Comparison of ENCODE assay signal across 10 cellular contexts in the genomic region with DNA sequence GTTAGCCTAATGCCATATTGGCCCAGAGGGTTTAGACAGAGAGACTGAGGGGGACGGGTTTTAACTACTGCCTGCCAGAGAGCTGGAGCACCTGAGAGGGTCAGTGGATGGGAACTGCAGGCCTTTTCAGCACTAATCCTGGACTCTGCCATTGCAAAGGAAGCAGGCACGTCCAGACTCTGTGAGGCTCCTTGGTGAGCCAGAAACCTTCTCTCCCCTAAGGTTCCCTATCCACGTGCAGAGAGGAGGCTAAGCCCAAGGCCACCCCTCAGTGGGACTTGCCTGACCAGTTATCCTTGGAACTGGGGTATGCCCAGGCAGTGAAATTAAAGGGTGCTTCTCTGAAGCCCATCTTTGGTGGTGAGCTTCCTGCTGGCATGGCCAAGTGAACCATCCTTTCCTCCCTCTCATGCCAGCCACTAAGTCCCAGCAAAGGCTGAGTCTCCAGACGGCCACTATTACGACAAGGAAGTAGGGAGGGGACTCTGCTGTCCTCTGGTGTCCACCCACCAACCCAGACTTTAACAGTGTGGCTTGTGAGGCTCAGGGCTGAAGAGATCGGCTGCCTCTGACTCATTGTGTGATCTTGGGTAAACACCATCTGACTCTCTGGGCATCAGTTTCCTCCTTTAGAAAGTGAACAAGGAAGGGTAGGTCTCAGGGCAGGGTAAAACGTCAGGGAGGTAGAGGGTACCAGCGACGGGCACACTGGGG. TPM values are rescaled to one million over a fixed set of nuclear protein-coding genes. Genes with fewer than 3 reads are reported as not detected.
DNase-seq lines count a peak whose midpoint lies in the region; ATAC-seq and TF ChIP-seq lines count a peak whose summit lies in the region.
"Had no signal": no experiment of that assay in that cellular context is flagged by ENCODE, and none has a peak within 500 bp of the region (broad histone marks: within the 10 kb centered on the region; RNA-seq: fewer than 3 reads in every experiment).

No MANE protein-coding gene starts in this region.

- H3K4me1 ChIP-seq in PC-9 (replicated peaks; ENCODE audit: insufficient read depth) (peaks cover 41% of the 10 kb centered on the region), gastrocnemius medialis (peaks cover 14 to 32% of the 10 kb centered on the region in 2 donors)

- peaks cover 84% of the 10 kb centered on the region for H3K27me3 Mint-ChIP-seq in WTC11 (ENCODE audit: low read depth)

- peak overlapping the region; percentile 99 for H3K4me2 ChIP-seq in PC-9

- no peak overlapping the region for H3K4me3 ChIP-seq in PC-9
- no peak overlapping the region for H3K4me3 ChIP-seq in gastrocnemius medialis

- no peaks in the 10 kb centered on the region for H4K20me1 ChIP-seq in PC-9 (ENCODE audit: insufficient read depth)

- ATAC-seq in gastrocnemius medialis (peak; percentile 21 to 46), WTC11 (no peak), GM18511 (IDR thresholded peaks at IDR 0.05; ENCODE audit: unreplicated experiment) (no peak), HG03354 (IDR thresholded peaks at IDR 0.05; ENCODE audit: poor library complexity, severe bottlenecking, unreplicated experiment) (no peak)

- TF ChIP-seq CTCF in PC-9 (conservative IDR thresholded peaks at IDR 0.05) (peak; percentile 73), gastrocnemius medialis (IDR thresholded peaks at IDR 0.05 in 4 of 5, conservative IDR thresholded peaks at IDR 0.05 in 1 of 5) (peak in 1 of 5 experiments; percentile 32), WTC11 (IDR thresholded peaks at IDR 0.05) (no peak)

- POLR2A ChIA-PET in PC-9 (lab: Charles Lee; ENCODE audit: unreplicated experiment) (interaction anchor here (0.5 to 0.6 kb wide), 2 partner anchors 9 to 616 kb away, joined by 3 to 4 read pairs; no protein-coding TSS in a partner anchor), WTC11 (lab: Charles Lee) (interaction anchor here (0.9 kb wide), 1 partner anchor 11 kb away, joined by 3 read pairs; no protein-coding TSS in a partner anchor)

- H3K9me3 ChIP-seq in PC-9 (ENCODE audit: insufficient read depth, low read depth) (no peaks in the 10 kb centered on the region), gastrocnemius medialis (no peaks in the 10 kb centered on the region)
- H3K9me3 ChIP-seq: neutrophil had no signal

- no peaks in the 10 kb centered on the region for H3K27me3 ChIP-seq in PC-9 (ENCODE audit: insufficient read depth, low read depth)
- peaks cover 0 to 6% (median 0%) of the 10 kb centered on the region in 3 donors for H3K27me3 ChIP-seq in gastrocnemius medialis

- H3K4me3 Mint-ChIP-seq in WTC11 = no peak overlapping the region
- H3K4me3 Mint-ChIP-seq: T-helper 2 cell treated with Interferon-gamma antibody and Interleukin-4, amounts not matched to agents 5 μg/mL and 100 μg/mL, for 36 hours had no signal

- H3K79me2 ChIP-seq in PC-9 (ENCODE audit: low read depth) = peaks cover 42% of the 10 kb centered on the region

- in situ Hi-C loops in gastrocnemius medialis (cut with MboI; ENCODE audit: low sequenced_read_pairs in 4 of 4) = no loop called here

- TF ChIP-seq POLR2A in gastrocnemius medialis (IDR thresholded peaks at IDR 0.05) = peak; percentile 27 to 41

- TSS peak; percentile 13 for BruUV-seq in PC-9 (replicated peaks; lab: Mats Ljungman, UMichigan)

- no peaks in the 10 kb centered on the region for H3K9me2 ChIP-seq in PC-9 (ENCODE audit: insufficient read depth)

- no peaks in the 10 kb centered on the region for H3K36me3 Mint-ChIP-seq in WTC11

- no peak overlapping the region for H3K27ac Mint-ChIP-seq in WTC11
- H3K27ac Mint-ChIP-seq: T-helper 2 cell treated with Interferon-gamma antibody and Interleukin-4, amounts not matched to agents 5 μg/mL and 100 μg/mL, for 36 hours had no signal

- H2AFZ ChIP-seq in PC-9 = peak overlapping the region; percentile 13; the same call in 1 of the 2 replicates

- no peaks in the 10 kb centered on the region for H3K9me3 Mint-ChIP-seq in WTC11
- H3K9me3 Mint-ChIP-seq: T-helper 2 cell treated with Interferon-gamma antibody and Interleukin-4, amounts not matched to agents 5 μg/mL and 100 μg/mL, for 36 hours had no signal

- CTCF ChIA-PET in PC-9 (lab: Charles Lee) = interaction anchor here (0.5 to 1.3 kb wide), 7 partner anchors 8 to 1215 kb away, joined by 3 to 5 read pairs (median 3); no protein-coding TSS in a partner anchor
- CTCF ChIA-PET in WTC11 (lab: Charles Lee) = interaction anchor here (0.8 to 2.0 kb wide), 4 partner anchors 12 to 350 kb away, joined by 3 to 12 read pairs (median 3); no protein-coding TSS in a partner anchor

- peaks cover 27% of the 10 kb centered on the region for H3F3A ChIP-seq in PC-9 (ENCODE audit: insufficient read depth, low read depth)

- H3K36me3 ChIP-seq in PC-9 (ENCODE audit: low read depth) (no peaks in the 10 kb centered on the region), gastrocnemius medialis (no peaks in the 10 kb centered on the region)
- H3K36me3 ChIP-seq: neutrophil had no signal

- peak; percentile 77 for DNase-seq in ELR (ENCODE audit: low read depth)
- DNase-seq in PC-9 = peak; percentile 88 to 98
- DNase-seq in fibroblast of peridontal ligament (ENCODE audit: extremely low read depth) = peak; percentile 75
- peak in 1 of 2 donors; percentile 59 for DNase-seq in gastrocnemius medialis
- no peak for DNase-seq in WTC11 (ENCODE audit: low spot score)
- no peak for DNase-seq in activated naive CD4-positive, alpha-beta T cell treated with anti-CD3 and anti-CD28 coated beads, Interleukin-2, amount 50 U/mL, for 16 hours

- peaks cover 15% of the 10 kb centered on the region for H3K4me1 Mint-ChIP-seq in WTC11

- intact Hi-C loops in PC-9 (cut with micrococcal nuclease; ENCODE audit: unreplicated experiment) (loop anchor here (1.0 to 5.0 kb wide), 2 partner anchors 8 to 186 kb away; no protein-coding TSS in a partner anchor), gastrocnemius medialis (cut with DNase I; ENCODE audit: low total_unique reads) (no loop called here)

- peak overlapping the region; percentile 66 for H3K27ac ChIP-seq in PC-9
- H3K27ac ChIP-seq in gastrocnemius medialis = peak overlapping the region; percentile 73 to 89 (median 82)
- H3K27ac ChIP-seq: neutrophil had no signal

TF ChIP-seq in WTC11, 78 proteins besides CTCF, POLR2A, EP300 and RAD21:
- TF ChIP-seq ZNF263 (CRISPR knock-in tag; IDR thresholded peaks at IDR 0.05; ENCODE audit: low read depth) (no peak), SMAD4 (CRISPR knock-in tag; IDR thresholded peaks at IDR 0.05) (no peak), NFE2L1 (CRISPR knock-in tag; IDR thresholded peaks at IDR 0.05) (no peak), ELF4 (CRISPR knock-in tag; IDR thresholded peaks at IDR 0.05; ENCODE audit: low read depth) (no peak), EMX1 (CRISPR knock-in tag; IDR thresholded peaks at IDR 0.05) (no peak), ZNF423 (CRISPR knock-in tag; IDR thresholded peaks at IDR 0.05) (no peak), FOXK1 (CRISPR knock-in tag; IDR thresholded peaks at IDR 0.05) (no peak), CREB1 (CRISPR knock-in tag; IDR thresholded peaks at IDR 0.05) (no peak), ZNF671 (CRISPR knock-in tag; IDR thresholded peaks at IDR 0.05) (no peak), ZNF138 (CRISPR knock-in tag; conservative IDR thresholded peaks at IDR 0.05) (no peak), OVOL2 (CRISPR knock-in tag; IDR thresholded peaks at IDR 0.05; ENCODE audit: borderline replicate concordance) (no peak), ATF1 (CRISPR knock-in tag; IDR thresholded peaks at IDR 0.05) (no peak), TEAD1 (CRISPR knock-in tag; IDR thresholded peaks at IDR 0.05) (no peak), PRRX2 (CRISPR knock-in tag; IDR thresholded peaks at IDR 0.05) (no peak), JAZF1 (CRISPR knock-in tag; IDR thresholded peaks at IDR 0.05) (no peak)
- TF ChIP-seq, protein P1, sequence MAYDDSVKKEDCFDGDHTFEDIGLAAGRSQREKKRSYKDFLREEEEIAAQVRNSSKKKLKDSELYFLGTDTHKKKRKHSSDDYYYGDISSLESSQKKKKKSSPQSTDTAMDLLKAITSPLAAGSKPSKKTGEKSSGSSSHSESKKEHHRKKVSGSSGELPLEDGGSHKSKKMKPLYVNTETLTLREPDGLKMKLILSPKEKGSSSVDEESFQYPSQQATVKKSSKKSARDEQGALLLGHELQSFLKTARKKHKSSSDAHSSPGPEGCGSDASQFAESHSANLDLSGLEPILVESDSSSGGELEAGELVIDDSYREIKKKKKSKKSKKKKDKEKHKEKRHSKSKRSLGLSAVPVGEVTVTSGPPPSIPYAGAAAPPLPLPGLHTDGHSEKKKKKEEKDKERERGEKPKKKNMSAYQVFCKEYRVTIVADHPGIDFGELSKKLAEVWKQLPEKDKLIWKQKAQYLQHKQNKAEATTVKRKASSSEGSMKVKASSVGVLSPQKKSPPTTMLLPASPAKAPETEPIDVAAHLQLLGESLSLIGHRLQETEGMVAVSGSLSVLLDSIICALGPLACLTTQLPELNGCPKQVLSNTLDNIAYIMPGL (CRISPR knock-in tag; IDR thresholded peaks at IDR 0.05) = no peak
- TF ChIP-seq, protein P2, sequence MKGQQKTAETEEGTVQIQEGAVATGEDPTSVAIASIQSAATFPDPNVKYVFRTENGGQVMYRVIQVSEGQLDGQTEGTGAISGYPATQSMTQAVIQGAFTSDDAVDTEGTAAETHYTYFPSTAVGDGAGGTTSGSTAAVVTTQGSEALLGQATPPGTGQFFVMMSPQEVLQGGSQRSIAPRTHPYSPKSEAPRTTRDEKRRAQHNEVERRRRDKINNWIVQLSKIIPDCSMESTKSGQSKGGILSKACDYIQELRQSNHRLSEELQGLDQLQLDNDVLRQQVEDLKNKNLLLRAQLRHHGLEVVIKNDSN (CRISPR knock-in tag; IDR thresholded peaks at IDR 0.05) = no peak
- TF ChIP-seq, protein P3, sequence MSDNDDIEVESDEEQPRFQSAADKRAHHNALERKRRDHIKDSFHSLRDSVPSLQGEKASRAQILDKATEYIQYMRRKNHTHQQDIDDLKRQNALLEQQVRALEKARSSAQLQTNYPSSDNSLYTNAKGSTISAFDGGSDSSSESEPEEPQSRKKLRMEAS (CRISPR knock-in tag; IDR thresholded peaks at IDR 0.05) = no peak
- TF ChIP-seq, protein P4, sequence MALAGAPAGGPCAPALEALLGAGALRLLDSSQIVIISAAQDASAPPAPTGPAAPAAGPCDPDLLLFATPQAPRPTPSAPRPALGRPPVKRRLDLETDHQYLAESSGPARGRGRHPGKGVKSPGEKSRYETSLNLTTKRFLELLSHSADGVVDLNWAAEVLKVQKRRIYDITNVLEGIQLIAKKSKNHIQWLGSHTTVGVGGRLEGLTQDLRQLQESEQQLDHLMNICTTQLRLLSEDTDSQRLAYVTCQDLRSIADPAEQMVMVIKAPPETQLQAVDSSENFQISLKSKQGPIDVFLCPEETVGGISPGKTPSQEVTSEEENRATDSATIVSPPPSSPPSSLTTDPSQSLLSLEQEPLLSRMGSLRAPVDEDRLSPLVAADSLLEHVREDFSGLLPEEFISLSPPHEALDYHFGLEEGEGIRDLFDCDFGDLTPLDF (CRISPR knock-in tag; IDR thresholded peaks at IDR 0.05) = no peak

RNA-seq across cellular contexts. Expression of a gene that starts 3.9 kb away (rescaled TPM):
- 237 and 283 TPM in 2 replicates for total RNA-seq in PC-9 (2021)
- total RNA-seq in gastrocnemius medialis = 1 to 10 TPM; 6.5 to 8.7 (median 7.2) TPM
- total RNA-seq in WTC11 (2021) = 7.7 to 10.3 TPM (median 9.7 TPM) in 3 replicates

Comparison
In these comparisons a context has a peak if more than half of its experiments do, and no peak if none do; other contexts are left out.
1. DNase-seq: peak in ELR (single experiment), PC-9 (2 of 2) and fibroblast of peridontal ligament (single experiment); none in WTC11 (single experiment) and activated naive CD4-positive, alpha-beta T cell treated with anti-CD3 and anti-CD28 coated beads, Interleukin-2, amount 50 U/mL, for 16 hours (single experiment).
2. ATAC-seq: peak in gastrocnemius medialis (2 of 2); none in WTC11 (single experiment), GM18511 (single experiment) and HG03354 (single experiment).
3. RNA of a gene that starts 3.9 kb away (total RNA-seq): 237 to 283 TPM in PC-9; 7.7 to 10.3 TPM in WTC11 and 6.5 to 8.7 TPM in gastrocnemius medialis; every median in the first group is over 10 times any median in the second.